1 cellular context compared by ENCODE assay signal in genomic region chr2:127270663-127271062, GRCh38.
TF ChIP-seq lines count a peak whose summit lies in the region.

No MANE protein-coding gene starts in this region.

TF ChIP-seq in GM23338, 12 proteins besides CTCF, POLR2A, EP300 and RAD21 (continued from another document):
- no peak for TF ChIP-seq ZNF462 (CRISPR knock-in tag; IDR thresholded peaks at IDR 0.05)
- TF ChIP-seq CREB1 (CRISPR knock-in tag; IDR thresholded peaks at IDR 0.05; ENCODE audit: low read depth): no peak
- TF ChIP-seq ZNF114 (CRISPR knock-in tag; IDR thresholded peaks at IDR 0.05): no peak
- no peak for TF ChIP-seq STAT1 (IDR thresholded peaks at IDR 0.05; ENCODE audit: unreplicated experiment)
- TF ChIP-seq REST (IDR thresholded peaks at IDR 0.05; ENCODE audit: unreplicated experiment): no peak
- no peak for TF ChIP-seq EZH2phosphoT487 (IDR thresholded peaks at IDR 0.05; ENCODE audit: unreplicated experiment)
- TF ChIP-seq NANOG (IDR thresholded peaks at IDR 0.05; ENCODE audit: borderline replicate concordance): no peak
- no peak for TF ChIP-seq EZH2 (IDR thresholded peaks at IDR 0.05; ENCODE audit: low read depth, unreplicated experiment)
- no peak for TF ChIP-seq ETS1 (IDR thresholded peaks at IDR 0.05)
- no peak for TF ChIP-seq ZNF331 (CRISPR knock-in tag; IDR thresholded peaks at IDR 0.05; ENCODE audit: low read depth)
- no peak for TF ChIP-seq POLR2AphosphoS5 (IDR thresholded peaks at IDR 0.05; ENCODE audit: low read depth)
